Comparison of ENCODE assay signal across 8 cellular contexts in the genomic region with DNA sequence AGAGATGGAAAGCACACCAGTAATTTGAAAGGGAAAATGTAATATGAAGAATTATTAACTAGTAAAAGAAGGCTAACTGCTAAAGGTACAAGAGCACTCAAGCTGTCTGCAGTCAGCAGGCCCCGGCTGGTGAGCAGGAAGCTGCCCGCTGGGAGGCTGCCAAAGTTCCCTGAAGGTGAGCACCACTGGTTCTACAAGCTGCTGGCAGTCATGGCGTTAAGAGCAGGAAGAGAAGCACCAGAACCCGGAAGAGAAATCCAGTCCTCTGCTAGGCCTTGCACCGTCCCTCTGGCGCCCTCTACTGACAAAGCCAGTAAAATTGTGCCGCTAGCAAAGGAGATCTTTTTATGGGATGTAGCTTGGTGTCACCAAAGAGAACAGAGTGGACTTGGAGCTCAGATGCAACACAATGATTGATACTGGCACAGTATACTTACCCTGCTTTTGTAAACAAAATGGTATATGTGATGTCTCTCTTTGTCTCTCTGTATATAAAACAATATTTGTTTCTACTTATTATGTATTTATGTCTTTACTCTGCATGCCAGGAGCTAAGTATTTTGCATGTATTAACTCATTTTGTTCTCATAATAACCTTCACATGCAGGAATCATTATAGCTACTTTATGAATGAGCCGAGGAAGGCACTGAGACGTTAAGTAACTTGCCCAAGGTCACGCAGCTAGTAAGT. TPM values are rescaled to one million over a fixed set of nuclear protein-coding genes. Genes with fewer than 3 reads are reported as not detected.
DNase-seq lines count a peak whose midpoint lies in the region; ATAC-seq lines count a peak whose summit lies in the region.

No MANE protein-coding gene starts in this region.

- H3K4me3 ChIP-seq in HUES6 (ENCODE audit: low read depth, low read length) = no peak overlapping the region; the same call in 1 of the 2 replicates
- H3K4me3 ChIP-seq in mucosa of stomach (ENCODE audit: low read length) = no peak overlapping the region

- H3K27me3 ChIP-seq in HUES6 (ENCODE audit: control insufficient read depth, insufficient read depth, low read length) = no peaks in the 10 kb centered on the region
- H3K27me3 ChIP-seq in mucosa of stomach (ENCODE audit: control insufficient read depth, insufficient read depth, low read length) = no peaks in the 10 kb centered on the region

- H3K9ac ChIP-seq in HUES6 (ENCODE audit: low read length) (no peak overlapping the region), mucosa of stomach (ENCODE audit: low read length) (peak overlapping the region; percentile 56)

- in situ Hi-C loops in Caki2 (cut with HindIII; ENCODE audit: low pct_unique_long_range_greater_than_20kb, low sequenced_read_pairs) = no loop called here

- peak; percentile 51 for ATAC-seq in GM21360 (IDR thresholded peaks at IDR 0.05; ENCODE audit: unreplicated experiment)

- H3K4me1 ChIP-seq in HUES6 (ENCODE audit: control insufficient read depth, insufficient read depth, low read length) = peaks cover 15% of the 10 kb centered on the region
- H3K4me1 ChIP-seq in mucosa of stomach (ENCODE audit: control insufficient read depth, insufficient read depth, low read length) = peaks cover 28% of the 10 kb centered on the region

- peak overlapping the region; percentile 26; the same call in 1 of the 2 replicates for H3K27ac ChIP-seq in HUES6 (ENCODE audit: low read depth, low read length)

- H3K9me3 ChIP-seq in HUES6 (ENCODE audit: control insufficient read depth, insufficient read depth, low read depth, low read length) (no peaks in the 10 kb centered on the region), mucosa of stomach (ENCODE audit: control insufficient read depth, low read length) (no peaks in the 10 kb centered on the region)

- H3K36me3 ChIP-seq in HUES6 (ENCODE audit: control insufficient read depth, insufficient read depth, low read length) (no peaks in the 10 kb centered on the region), mucosa of stomach (ENCODE audit: control insufficient read depth, insufficient read depth, low read length) (no peaks in the 10 kb centered on the region)

- DNase-seq in Caki2 (ENCODE audit: low read depth) = peak; percentile 92
- peak; percentile 98 for DNase-seq in NOMO-1 treated with dmso at 0.1 percent for 144 hours (lab: John Stamatoyannopoulos, UW; ENCODE audit: unreplicated experiment)
- peak; percentile 69 to 93 (median 78) for DNase-seq in activated CD8-positive, alpha-beta memory T cell treated with anti-CD3 and anti-CD28 coated beads for 48 hours (ENCODE audit: low read depth in 2 of 3, low spot score in 2 of 3)
- peak; percentile 55 for DNase-seq in epidermal melanocyte (ENCODE audit: insufficient read length, low spot score)
- peak; percentile 94 for DNase-seq in stimulated activated CD8-positive, alpha-beta memory T cell treated with anti-CD3 and anti-CD28 coated beads, Interleukin-4, amount 100 ng/mL, for 48 hours

RNA-seq across cellular contexts. Expression of a gene that starts 28.1 kb away (rescaled TPM):
- total RNA-seq in Caki2 (2014; rRNA removed; shearing (Covaris generic); ENCODE audit: low replicate concordance) = 52.0 and 58.7 TPM in 2 replicates

RNA-seq across cellular contexts. Expression of a gene that starts 49.3 kb away (rescaled TPM):
- total RNA-seq in Caki2 (2014; rRNA removed; shearing (Covaris generic); ENCODE audit: low replicate concordance) = 7.3 and 8.5 TPM in 2 replicates
